9 cellular contexts compared by ENCODE assay signal in genomic region chr18:77052656-77053309, GRCh38.
A peak's percentile ranks its signal among the peaks of the same experiment; 100 is the strongest.
DNase-seq lines count a peak whose midpoint lies in the region; TF ChIP-seq lines count a peak whose summit lies in the region.
"Had no signal": no experiment of that assay in that cellular context is flagged by ENCODE, and none has a peak within 500 bp of the region (broad histone marks: within the 10 kb centered on the region; RNA-seq: fewer than 3 reads in every experiment).

No MANE protein-coding gene starts in this region.

- H3K4me3 ChIP-seq in esophagus squamous epithelium: no peak overlapping the region
- H3K4me3 ChIP-seq in foreskin fibroblast (ENCODE audit: low read depth in 1 of 2, low read length in 2 of 2): no peak overlapping the region
- H3K4me3 ChIP-seq: prostate gland had no signal

- TF ChIP-seq POLR2A in esophagus squamous epithelium (IDR thresholded peaks at IDR 0.05): no peak

- H3K27ac ChIP-seq in esophagus squamous epithelium (peak overlapping the region in 3 of 4 donors; percentile 33 to 92 (median 84)), temporal lobe (ENCODE audit: low read depth, low read length) (peak overlapping the region; percentile 98)
- H3K27ac ChIP-seq: prostate gland had no signal

- H3K4me1 Mint-ChIP-seq in activated naive CD4-positive, alpha-beta T cell treated with anti-CD3 and anti-CD28 coated beads, Interleukin-2, amount 10 ng/mL, durations not matched to agents 7 days and 5 days: peaks cover 67% of the 10 kb centered on the region

- TF ChIP-seq CTCF in esophagus squamous epithelium (IDR thresholded peaks at IDR 0.05): no peak
- TF ChIP-seq CTCF in foreskin fibroblast (IDR thresholded peaks at IDR 0.05; ENCODE audit: low read depth, low read length): no peak

- no peaks in the 10 kb centered on the region for H3K27me3 ChIP-seq in esophagus squamous epithelium

- H3K36me3 Mint-ChIP-seq in activated naive CD4-positive, alpha-beta T cell treated with anti-CD3 and anti-CD28 coated beads, Interleukin-2, amount 10 ng/mL, durations not matched to agents 7 days and 5 days: peaks cover 40% of the 10 kb centered on the region

- DNase-seq in activated naive CD4-positive, alpha-beta T cell treated with anti-CD3 and anti-CD28 coated beads, Interleukin-2, amount 10 ng/mL, durations not matched to agents 7 days and 5 days: no peak
- no peak for DNase-seq in activated naive CD4-positive, alpha-beta T cell treated with Interleukin-2 at 50 U/mL for 16 hours
- DNase-seq in MV-4-11 (lab: John Stamatoyannopoulos, UW) (peak; percentile 87), esophagus squamous epithelium (lab: John Stamatoyannopoulos, UW) (no peak), activated gamma-delta T cell (lab: John Stamatoyannopoulos, UW) (no peak), glomerular visceral epithelial cell (ENCODE audit: extremely low spot score) (no peak), foreskin fibroblast (no peak)

- intact Hi-C loops in esophagus squamous epithelium (cut with DNase I): no loop called here

- peaks cover 8 to 74% (median 24%) of the 10 kb centered on the region in 3 donors for H3K4me1 ChIP-seq in esophagus squamous epithelium
- H3K4me1 ChIP-seq: prostate gland had no signal

- no peaks in the 10 kb centered on the region for H3K9me3 ChIP-seq in esophagus squamous epithelium
- H3K9me3 ChIP-seq: prostate gland had no signal

- no peaks in the 10 kb centered on the region for H3K27me3 Mint-ChIP-seq in activated naive CD4-positive, alpha-beta T cell treated with anti-CD3 and anti-CD28 coated beads, Interleukin-2, amount 10 ng/mL, durations not matched to agents 7 days and 5 days

- peaks cover 0 to 20% (median 0%) of the 10 kb centered on the region in 3 donors for H3K36me3 ChIP-seq in esophagus squamous epithelium
- H3K36me3 ChIP-seq: prostate gland had no signal

- H3K4me3 Mint-ChIP-seq in activated naive CD4-positive, alpha-beta T cell treated with anti-CD3 and anti-CD28 coated beads, Interleukin-2, amount 10 ng/mL, durations not matched to agents 7 days and 5 days: no peak overlapping the region

- CTCF ChIA-PET in activated naive CD4-positive, alpha-beta T cell treated with anti-CD3 and anti-CD28 coated beads, Interleukin-2, amount 10 ng/mL, durations not matched to agents 7 days and 5 days (lab: Charles Lee): interaction anchor here (0.8 to 6.6 kb wide), 5 partner anchors 9 to 70 kb away, joined by 3 to 47 read pairs (median 3); no protein-coding TSS in a partner anchor

- H3K9me3 Mint-ChIP-seq in activated naive CD4-positive, alpha-beta T cell treated with anti-CD3 and anti-CD28 coated beads, Interleukin-2, amount 10 ng/mL, durations not matched to agents 7 days and 5 days: no peaks in the 10 kb centered on the region

- WGBS in esophagus squamous epithelium, 2 donors: 68 to 84% methylated on average over 8 to 9 of the region's 17 CpGs

- peak overlapping the region; percentile 97 for H3K27ac Mint-ChIP-seq in activated naive CD4-positive, alpha-beta T cell treated with anti-CD3 and anti-CD28 coated beads, Interleukin-2, amount 10 ng/mL, durations not matched to agents 7 days and 5 days
